Comparison of ENCODE assay signal across 1 cellular context in the genomic region with DNA sequence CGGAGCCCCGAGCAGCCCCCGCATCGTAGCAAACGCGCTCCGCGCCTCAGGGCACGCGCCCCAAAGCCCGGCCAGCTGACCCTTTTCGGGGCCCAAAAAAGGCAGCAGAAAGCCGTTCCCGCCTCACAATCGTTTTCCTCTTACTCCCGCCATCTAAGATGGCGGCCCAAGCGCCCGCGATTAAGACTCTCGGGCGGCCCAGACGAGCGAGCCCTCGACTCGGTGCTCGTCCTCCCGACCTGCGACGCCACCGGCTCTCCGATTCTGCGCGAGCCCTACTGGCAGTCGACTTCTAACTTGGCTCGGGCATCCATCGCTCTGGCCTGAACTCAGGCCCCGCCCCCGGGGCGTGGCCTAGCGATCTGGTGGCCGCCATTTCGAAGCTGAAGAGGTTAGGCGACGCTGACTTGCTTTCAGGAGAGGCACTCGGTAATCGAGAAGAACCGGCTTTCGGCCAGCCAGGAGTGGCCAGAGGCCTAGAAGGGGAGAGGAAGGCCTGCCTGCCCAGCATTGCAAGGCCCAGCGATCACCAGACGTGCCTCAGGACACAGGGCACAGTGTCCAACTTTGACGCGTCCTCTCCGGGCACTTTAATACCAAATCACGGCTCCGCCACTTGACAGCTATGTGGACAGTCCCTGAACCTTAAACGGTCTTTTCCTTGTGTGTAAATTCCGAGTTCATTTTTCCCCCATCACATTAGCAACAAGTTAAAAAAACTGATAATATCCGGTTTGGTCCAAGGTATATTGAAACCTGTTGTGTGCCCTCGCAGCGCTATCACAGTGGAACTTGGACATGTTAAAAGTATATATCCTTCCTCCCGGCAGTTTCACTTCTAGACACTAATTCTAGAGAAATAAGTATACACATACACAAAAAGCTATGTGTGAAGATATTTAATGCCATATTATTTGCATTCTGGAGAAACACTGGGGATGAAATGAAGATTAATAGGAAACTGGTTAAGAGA.
TF ChIP-seq lines count a peak whose summit lies in the region.

Gene RAF1 (minus strand): TSS at position 182 of the 973 bp plus-strand sequence. CDS start 45,396 bp downstream, outside the sequence.

TF ChIP-seq in HepG2, 621 proteins besides CTCF, POLR2A, EP300 and RAD21 (continued from another document and continues in another):
- TF ChIP-seq, protein P1, sequence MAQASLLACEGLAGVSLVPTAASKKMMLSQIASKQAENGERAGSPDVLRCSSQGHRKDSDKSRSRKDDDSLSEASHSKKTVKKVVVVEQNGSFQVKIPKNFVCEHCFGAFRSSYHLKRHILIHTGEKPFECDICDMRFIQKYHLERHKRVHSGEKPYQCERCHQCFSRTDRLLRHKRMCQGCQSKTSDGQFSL (CRISPR knock-in tag; IDR thresholded peaks at IDR 0.05): no peak
- TF ChIP-seq ZNF44 (CRISPR knock-in tag; IDR thresholded peaks at IDR 0.05) (peak; percentile 82; the same call in 1 of the 2 replicates), MTA3 (CRISPR knock-in tag; IDR thresholded peaks at IDR 0.05) (no peak), ZNF331 (CRISPR knock-in tag; IDR thresholded peaks at IDR 0.05) (peak; percentile 70), ZNF468 (CRISPR knock-in tag; IDR thresholded peaks at IDR 0.05) (no peak), ZNF703 (CRISPR knock-in tag; IDR thresholded peaks at IDR 0.05; ENCODE audit: borderline replicate concordance) (0 out of 2 replicates have a peak, but pooled peaks have one; percentile 65), ARID4A (CRISPR knock-in tag; IDR thresholded peaks at IDR 0.05; ENCODE audit: borderline replicate concordance) (peak; percentile 86; the same call in 1 of the 2 replicates), CHCHD3 (CRISPR knock-in tag; IDR thresholded peaks at IDR 0.05) (0 out of 2 replicates have a peak, but pooled peaks have one; percentile 3), JARID2 (CRISPR knock-in tag; IDR thresholded peaks at IDR 0.05; ENCODE audit: insufficient replicate concordance) (no peak), PTBP1 (IDR thresholded peaks at IDR 0.05; ENCODE audit: low read depth, low read length, poor library complexity, severe bottlenecking) (no peak), JUNB (CRISPR knock-in tag; IDR thresholded peaks at IDR 0.05; ENCODE audit: borderline replicate concordance) (no peak), ZNF780A (CRISPR knock-in tag; IDR thresholded peaks at IDR 0.05) (no peak), CCDC6 (CRISPR knock-in tag; IDR thresholded peaks at IDR 0.05) (no peak), ZSCAN29 (CRISPR knock-in tag; conservative IDR thresholded peaks at IDR 0.05) (0 out of 2 replicates have a peak, but pooled peaks have one; percentile 57), TEAD3 (CRISPR knock-in tag; optimal IDR thresholded peaks at IDR 0.05; ENCODE audit: borderline replicate concordance) (peak; percentile 65), SNAPC5 (CRISPR knock-in tag; IDR thresholded peaks at IDR 0.05; ENCODE audit: borderline replicate concordance) (no peak), SMARCE1 (IDR thresholded peaks at IDR 0.05; ENCODE audit: borderline replicate concordance) (no peak), ZFP1 (CRISPR knock-in tag; IDR thresholded peaks at IDR 0.05) (peak; percentile 63; the same call in 1 of the 2 replicates), ARID2 (CRISPR knock-in tag; IDR thresholded peaks at IDR 0.05; ENCODE audit: borderline replicate concordance) (0 out of 2 replicates have a peak, but pooled peaks have one; percentile 76), ATAD3A (CRISPR knock-in tag; IDR thresholded peaks at IDR 0.05) (no peak), SUZ12 (IDR thresholded peaks at IDR 0.05; ENCODE audit: low read depth, low read length) (no peak), SMAD3 (CRISPR knock-in tag; IDR thresholded peaks at IDR 0.05) (peak; percentile 84), ZNF121 (CRISPR knock-in tag; IDR thresholded peaks at IDR 0.05) (peak; percentile 79), ZNF839 (CRISPR knock-in tag; IDR thresholded peaks at IDR 0.05; ENCODE audit: borderline replicate concordance) (no peak), U2AF2 (IDR thresholded peaks at IDR 0.05; ENCODE audit: low read depth, low read length) (no peak), ZFY (CRISPR knock-in tag; IDR thresholded peaks at IDR 0.05) (peak; percentile 84; the same call in 1 of the 2 replicates), MLLT10 (CRISPR knock-in tag; IDR thresholded peaks at IDR 0.05) (no peak), ZFP36L1 (CRISPR knock-in tag; IDR thresholded peaks at IDR 0.05) (no peak; the same call in 1 of the 2 replicates), YEATS2 (CRISPR knock-in tag; IDR thresholded peaks at IDR 0.05; ENCODE audit: borderline replicate concordance) (peak; percentile 91; the same call in 1 of the 2 replicates), IRF2 (CRISPR knock-in tag; IDR thresholded peaks at IDR 0.05) (peak; percentile 95), ZNF34 (CRISPR knock-in tag; IDR thresholded peaks at IDR 0.05; ENCODE audit: borderline replicate concordance) (peak; percentile 57; the same call in 1 of the 2 replicates), CC2D1A (CRISPR knock-in tag; IDR thresholded peaks at IDR 0.05) (0 out of 2 replicates have a peak, but pooled peaks have one; percentile 58), ZSCAN21 (CRISPR knock-in tag; IDR thresholded peaks at IDR 0.05; ENCODE audit: borderline replicate concordance) (0 out of 2 replicates have a peak, but pooled peaks have one; percentile 17), HIC2 (CRISPR knock-in tag; IDR thresholded peaks at IDR 0.05; ENCODE audit: low read depth) (no peak), POLR2AphosphoS5 (IDR thresholded peaks at IDR 0.05; ENCODE audit: low read depth, low read length) (peak; percentile 98), TBX3 (IDR thresholded peaks at IDR 0.05; ENCODE audit: borderline replicate concordance) (no peak), ZBTB43 (CRISPR knock-in tag; conservative IDR thresholded peaks at IDR 0.05) (no peak), POLR2G (IDR thresholded peaks at IDR 0.05; ENCODE audit: low read depth, low read length) (peak; percentile 94), MIXL1 (CRISPR knock-in tag; IDR thresholded peaks at IDR 0.05) (peak; percentile 81), MYC (CRISPR knock-in tag; IDR thresholded peaks at IDR 0.05; ENCODE audit: borderline replicate concordance) (peak; percentile 78; the same call in 1 of the 2 replicates), ZSCAN31 (CRISPR knock-in tag; IDR thresholded peaks at IDR 0.05; ENCODE audit: low read depth) (peak; percentile 84), ZNF3 (CRISPR knock-in tag; IDR thresholded peaks at IDR 0.05) (no peak; the same call in 1 of the 2 replicates), ZNF547 (CRISPR knock-in tag; IDR thresholded peaks at IDR 0.05) (peak; percentile 85; the same call in 1 of the 2 replicates), NFIB (CRISPR knock-in tag; IDR thresholded peaks at IDR 0.05; ENCODE audit: borderline replicate concordance) (no peak), E2F5 (CRISPR knock-in tag; conservative IDR thresholded peaks at IDR 0.05) (0 out of 2 replicates have a peak, but pooled peaks have one; percentile 19), BHLHE40 (IDR thresholded peaks at IDR 0.05; ENCODE audit: low read length) (no peak), YY1 (IDR thresholded peaks at IDR 0.05; ENCODE audit: insufficient read depth, insufficient replicate concordance, low read depth, low read length) (peak; percentile 97), SETDB1 (CRISPR knock-in tag; IDR thresholded peaks at IDR 0.05; ENCODE audit: borderline replicate concordance) (no peak)
- TF ChIP-seq, protein P2, sequence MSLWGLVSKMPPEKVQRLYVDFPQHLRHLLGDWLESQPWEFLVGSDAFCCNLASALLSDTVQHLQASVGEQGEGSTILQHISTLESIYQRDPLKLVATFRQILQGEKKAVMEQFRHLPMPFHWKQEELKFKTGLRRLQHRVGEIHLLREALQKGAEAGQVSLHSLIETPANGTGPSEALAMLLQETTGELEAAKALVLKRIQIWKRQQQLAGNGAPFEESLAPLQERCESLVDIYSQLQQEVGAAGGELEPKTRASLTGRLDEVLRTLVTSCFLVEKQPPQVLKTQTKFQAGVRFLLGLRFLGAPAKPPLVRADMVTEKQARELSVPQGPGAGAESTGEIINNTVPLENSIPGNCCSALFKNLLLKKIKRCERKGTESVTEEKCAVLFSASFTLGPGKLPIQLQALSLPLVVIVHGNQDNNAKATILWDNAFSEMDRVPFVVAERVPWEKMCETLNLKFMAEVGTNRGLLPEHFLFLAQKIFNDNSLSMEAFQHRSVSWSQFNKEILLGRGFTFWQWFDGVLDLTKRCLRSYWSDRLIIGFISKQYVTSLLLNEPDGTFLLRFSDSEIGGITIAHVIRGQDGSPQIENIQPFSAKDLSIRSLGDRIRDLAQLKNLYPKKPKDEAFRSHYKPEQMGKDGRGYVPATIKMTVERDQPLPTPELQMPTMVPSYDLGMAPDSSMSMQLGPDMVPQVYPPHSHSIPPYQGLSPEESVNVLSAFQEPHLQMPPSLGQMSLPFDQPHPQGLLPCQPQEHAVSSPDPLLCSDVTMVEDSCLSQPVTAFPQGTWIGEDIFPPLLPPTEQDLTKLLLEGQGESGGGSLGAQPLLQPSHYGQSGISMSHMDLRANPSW (CRISPR knock-in tag; IDR thresholded peaks at IDR 0.05; ENCODE audit: borderline replicate concordance): peak; percentile 95; the same call in 1 of the 2 replicates
- TF ChIP-seq, protein P3, sequence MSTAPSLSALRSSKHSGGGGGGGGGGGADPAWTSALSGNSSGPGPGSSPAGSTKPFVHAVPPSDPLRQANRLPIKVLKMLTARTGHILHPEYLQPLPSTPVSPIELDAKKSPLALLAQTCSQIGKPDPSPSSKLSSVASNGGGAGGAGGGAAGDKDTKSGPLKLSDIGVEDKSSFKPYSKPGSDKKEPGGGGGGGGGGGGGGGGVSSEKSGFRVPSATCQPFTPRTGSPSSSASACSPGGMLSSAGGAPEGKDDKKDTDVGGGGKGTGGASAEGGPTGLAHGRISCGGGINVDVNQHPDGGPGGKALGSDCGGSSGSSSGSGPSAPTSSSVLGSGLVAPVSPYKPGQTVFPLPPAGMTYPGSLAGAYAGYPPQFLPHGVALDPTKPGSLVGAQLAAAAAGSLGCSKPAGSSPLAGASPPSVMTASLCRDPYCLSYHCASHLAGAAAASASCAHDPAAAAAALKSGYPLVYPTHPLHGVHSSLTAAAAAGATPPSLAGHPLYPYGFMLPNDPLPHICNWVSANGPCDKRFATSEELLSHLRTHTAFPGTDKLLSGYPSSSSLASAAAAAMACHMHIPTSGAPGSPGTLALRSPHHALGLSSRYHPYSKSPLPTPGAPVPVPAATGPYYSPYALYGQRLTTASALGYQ (CRISPR knock-in tag; IDR thresholded peaks at IDR 0.05): no peak; the same call in 1 of the 2 replicates
- TF ChIP-seq, protein P4, sequence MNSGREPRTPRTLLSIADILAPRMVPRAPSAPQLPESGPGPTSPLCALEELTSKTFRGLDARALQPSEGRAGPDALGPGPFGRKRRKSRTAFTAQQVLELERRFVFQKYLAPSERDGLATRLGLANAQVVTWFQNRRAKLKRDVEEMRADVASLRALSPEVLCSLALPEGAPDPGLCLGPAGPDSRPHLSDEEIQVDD (CRISPR knock-in tag; IDR thresholded peaks at IDR 0.05; ENCODE audit: borderline replicate concordance): no peak
